8 cellular contexts compared by ENCODE assay signal in genomic region chr7:130440527-130441365, GRCh38. TPM values are rescaled to one million over a fixed set of nuclear protein-coding genes. Genes with fewer than 3 reads are reported as not detected.
DNase-seq lines count a peak whose midpoint lies in the region; ATAC-seq, FAIRE-seq and TF ChIP-seq lines count a peak whose summit lies in the region.

TSS of gene CEP41 (minus strand) at chr7:130441016. CDS start at chr7:130440966, 50 bp downstream.

- intact Hi-C loops in T-helper 2 cell treated with Interferon-gamma antibody and Interleukin-4, amounts not matched to agents 100 ng/mL and 5 ng/mL, for 36 hours (cut with micrococcal nuclease): loop anchor here (1.0 to 10.0 kb wide), 6 partner anchors 46 to 1646 kb away; partner anchors contain the start of genes CCDC136, KLHDC10 and TMEM209
- intact Hi-C loops in ascending aorta (cut with DNase I) (loop anchor here (1.0 to 5.0 kb wide), 9 partner anchors 43 to 830 kb away; partner anchors contain the start of genes COPG2, KLHDC10, NRF1 and TMEM209), psoas muscle (cut with DNase I) (no loop called here)

- ATAC-seq in GM18505 (IDR thresholded peaks at IDR 0.05; ENCODE audit: unreplicated experiment) (peak; percentile 97), HG02970 (IDR thresholded peaks at IDR 0.05; ENCODE audit: low FRiP score, unreplicated experiment) (peak; percentile 91), psoas muscle (peak; percentile 99)

- H3K27me3 ChIP-seq in ascending aorta: no peaks in the 10 kb centered on the region
- H3K27me3 ChIP-seq in right atrium auricular region: no peaks in the 10 kb centered on the region
- no peaks in the 10 kb centered on the region for H3K27me3 ChIP-seq in psoas muscle (ENCODE audit: insufficient read depth in 3 of 3, low read length in 2 of 3)

- TF ChIP-seq CTCF in ascending aorta (IDR thresholded peaks at IDR 0.05) (no peak), right atrium auricular region (IDR thresholded peaks at IDR 0.05) (no peak), psoas muscle (IDR thresholded peaks at IDR 0.05) (no peak)

- H3K27ac ChIP-seq in ascending aorta: peak within 1 kb of the TSS; percentile 77 to 78
- H3K27ac ChIP-seq in right atrium auricular region: peak within 1 kb of the TSS; percentile 82 to 86
- peak within 1 kb of the TSS; percentile 64 for H3K27ac ChIP-seq in psoas muscle

- H3K4me1 ChIP-seq in ascending aorta: peaks cover 0 to 3% of the 10 kb centered on the region in 2 donors
- peaks cover 0 to 16% of the 10 kb centered on the region in 2 donors for H3K4me1 ChIP-seq in right atrium auricular region
- peaks cover 4% of the 10 kb centered on the region for H3K4me1 ChIP-seq in psoas muscle

- H3K4me3 ChIP-seq in ascending aorta (peak within 1 kb of the TSS; percentile 76 to 79), right atrium auricular region (peak within 1 kb of the TSS; percentile 71 to 75), psoas muscle (peak within 1 kb of the TSS; percentile 69)

- H3K36me3 ChIP-seq in ascending aorta (no peaks in the 10 kb centered on the region), right atrium auricular region (no peaks in the 10 kb centered on the region), psoas muscle (ENCODE audit: insufficient read depth in 1 of 2, low read depth in 1 of 2) (no peaks in the 10 kb centered on the region)

- WGBS in psoas muscle, 3 donors: 4 to 5% (median 4%) methylated on average over 48 to 61 of the region's 61 CpGs

- no peak for TF ChIP-seq POLR2A in GM18505 (IDR thresholded peaks at IDR 0.05; ENCODE audit: borderline replicate concordance, extremely low read depth, insufficient read depth, insufficient read length)

- H3K9me3 ChIP-seq in ascending aorta (no peaks in the 10 kb centered on the region), right atrium auricular region (no peaks in the 10 kb centered on the region), psoas muscle (no peaks in the 10 kb centered on the region)

- FAIRE-seq in urothelium cell line (lab: Jason Lieb, UNC): no peak

- DNase-seq in NCI-H1930 (lab: John Stamatoyannopoulos, UW): peak; percentile 95 to 98
- peak; percentile 91 to 98 for DNase-seq in ascending aorta (ENCODE audit: low spot score in 2 of 2)
- DNase-seq in right atrium auricular region (ENCODE audit: low spot score): peak; percentile 98
- peak; percentile 97 for DNase-seq in psoas muscle
- DNase-seq in urothelium cell line (ENCODE audit: low spot score): peak; percentile 96

RNA-seq across cellular contexts. Expression of gene CEP41, which starts in this region (rescaled TPM):
- total RNA-seq in T-helper 2 cell treated with Interferon-gamma antibody and Interleukin-4, amounts not matched to agents 100 ng/mL and 5 ng/mL, for 36 hours: 19.5 and 23.5 TPM in 2 replicates
- total RNA-seq in ascending aorta (4.3 TPM), right atrium auricular region (1 to 10 TPM; 1.5 to 5.5 TPM), psoas muscle (1 to 10 TPM; 2.4 to 4.6 (median 3.2) TPM)
- 1 to 10 TPM; 3.0 to 4.6 (median 4.2) TPM for polyA plus RNA-seq in psoas muscle

Comparison
In these comparisons a context has a peak if more than half of its experiments do, and no peak if none do; other contexts are left out.
1. Peak in every context shown above with its lines: DNase-seq, ATAC-seq, H3K4me3 ChIP-seq and H3K27ac ChIP-seq.
2. intact Hi-C loops: an anchor here in T-helper 2 cell treated with Interferon-gamma antibody and Interleukin-4, amounts not matched to agents 100 ng/mL and 5 ng/mL, for 36 hours (1.0 to 10.0 kb wide) and ascending aorta (1.0 to 5.0 kb wide); none called in psoas muscle.